ENCODE assay signal across 1 cellular context in genomic region chr6:28727559-28728211, GRCh38.
TF ChIP-seq lines count a peak whose summit lies in the region.

No MANE protein-coding gene starts in this region.

TF ChIP-seq in HepG2, 621 proteins besides CTCF, POLR2A, EP300 and RAD21 (continued from another document):
- no peak for TF ChIP-seq ZNF646 (CRISPR knock-in tag; IDR thresholded peaks at IDR 0.05)
- no peak for TF ChIP-seq DPF2 (CRISPR knock-in tag; IDR thresholded peaks at IDR 0.05; ENCODE audit: borderline replicate concordance, low read depth)
- no peak for TF ChIP-seq ZBED4 (CRISPR knock-in tag; IDR thresholded peaks at IDR 0.05; ENCODE audit: borderline replicate concordance)
- no peak for TF ChIP-seq GRHL1 (CRISPR knock-in tag; conservative IDR thresholded peaks at IDR 0.05)
